Comparison of ENCODE assay signal across 10 cellular contexts in the genomic region with DNA sequence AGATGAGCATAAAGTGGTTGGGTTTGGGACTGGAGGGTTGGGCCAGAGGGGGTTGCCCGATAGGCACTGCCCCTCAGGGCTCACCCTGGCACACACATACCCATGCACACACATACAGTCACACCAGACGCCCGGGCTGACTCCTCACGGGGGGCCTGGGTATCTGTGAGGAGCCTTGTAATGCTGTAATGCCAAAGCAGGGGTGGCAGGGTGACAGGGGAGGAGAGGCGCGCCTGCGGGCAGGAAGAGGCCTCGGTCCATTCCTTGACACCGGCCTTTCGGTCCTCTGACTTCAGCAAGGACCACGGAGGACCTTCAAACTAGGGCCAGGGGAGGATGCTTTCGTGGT. TPM values are rescaled to one million over a fixed set of nuclear protein-coding genes. Genes with fewer than 3 reads are reported as not detected.
DNase-seq lines count a peak whose midpoint lies in the region; ATAC-seq, FAIRE-seq and TF ChIP-seq lines count a peak whose summit lies in the region.
"Had no signal": no experiment of that assay in that cellular context is flagged by ENCODE, and none has a peak within 500 bp of the region (broad histone marks: within the 10 kb centered on the region; RNA-seq: fewer than 3 reads in every experiment).

No MANE protein-coding gene starts in this region.

- peak overlapping the region; percentile 76 for H3K9ac ChIP-seq in Karpas-422 (ENCODE audit: low read length)
- H3K9ac ChIP-seq in H1 (replicated peaks in 1 of 4; ENCODE audit: extremely low read depth in 1 of 4, low read depth in 3 of 4, low read length in 3 of 4) = 0 out of 7 replicates have a peak overlapping the region, but pooled peaks of 1 of the 4 experiments have one; percentile 4

- peaks cover 18% of the 10 kb centered on the region for H3K27me3 Mint-ChIP-seq in nephron progenitor cell (ENCODE audit: low read depth, poor library complexity)

- H3K18ac ChIP-seq in H1 (ENCODE audit: extremely low read depth, low read length) = no peak overlapping the region

- H2BK12ac ChIP-seq in H1 (ENCODE audit: low read depth, low read length) = 0 out of 2 replicates have a peak overlapping the region, but pooled peaks have one; percentile 39

- no peak overlapping the region for H3K14ac ChIP-seq in H1 (ENCODE audit: insufficient read length)

- H3K4ac ChIP-seq in H1 (replicated peaks; ENCODE audit: insufficient read length, low read depth, low read length) = no peak overlapping the region

- peak overlapping the region; percentile 56 for H3K4me3 ChIP-seq in AG10803 (ENCODE audit: low read length)
- H3K4me3 ChIP-seq in Karpas-422 (ENCODE audit: low read length) = peak overlapping the region; percentile 68
- H3K4me3 ChIP-seq in H1 (ENCODE audit: extremely low read depth in 1 of 4, insufficient read depth in 2 of 4, low read depth in 3 of 4, low read length in 4 of 4) = peak overlapping the region in 2 of 4 experiments; percentile 30 to 56; a peak in 4 of 8 replicates
- H3K4me3 ChIP-seq in gastrocnemius medialis = peak overlapping the region in 1 of 4 donors; percentile 36

- POLR2A ChIA-PET in H1 (lab: Charles Lee; ENCODE audit: partially characterized antibody) = interaction anchor here (0.6 kb wide), 1 partner anchor 9 kb away, joined by 4 read pairs; no protein-coding TSS in a partner anchor

- peaks cover 5% of the 10 kb centered on the region; the same call in 1 of the 2 replicates for H3K23me2 ChIP-seq in H1 (ENCODE audit: low read depth, low read length)

- no peaks in the 10 kb centered on the region for H3K79me1 ChIP-seq in H1 (ENCODE audit: low read depth, low read length)

- H3K9me3 ChIP-seq in Karpas-422 (ENCODE audit: low read length) = no peaks in the 10 kb centered on the region
- no peaks in the 10 kb centered on the region for H3K9me3 ChIP-seq in H1 (ENCODE audit: insufficient read depth in 2 of 2, low read depth in 1 of 2, low read length in 1 of 2)
- no peaks in the 10 kb centered on the region for H3K9me3 ChIP-seq in gastrocnemius medialis

- H3K4me1 Mint-ChIP-seq in nephron progenitor cell = peaks cover 68% of the 10 kb centered on the region

- 67% methylated on average over 9 of the region's 12 CpGs; no CpG with 5 or more reads in 1 of the 2 experiments for WGBS in H1 (ENCODE audit: extremely low coverage in 1 of 2, insufficient coverage in 1 of 2, insufficient read length in 1 of 2, insufficient replicate concordance in 2 of 2, low coverage in 1 of 2, low lambda C conversion rate in 2 of 2, missing lambda C conversion rate in 1 of 2), 2 experiments

- no peak overlapping the region for H3K23ac ChIP-seq in H1 (ENCODE audit: insufficient read length)

- H3K36me3 ChIP-seq in Karpas-422 (ENCODE audit: insufficient read depth, low read length) (no peaks in the 10 kb centered on the region), H1 (ENCODE audit: control insufficient read depth in 2 of 4, insufficient read depth in 4 of 4, low read length in 3 of 4) (no peaks in the 10 kb centered on the region), gastrocnemius medialis (no peaks in the 10 kb centered on the region)

- H2BK5ac ChIP-seq in H1 (ENCODE audit: low read depth, low read length) = no peak overlapping the region

- TF ChIP-seq CTCF in AG10803 (conservative IDR thresholded peaks at IDR 0.05; ENCODE audit: low read length) (no peak), H1 (IDR thresholded peaks at IDR 0.05; ENCODE audit: control extremely low read depth in 1 of 3, insufficient read depth in 1 of 3, low read depth in 1 of 3, low read length in 3 of 3) (no peak), nephron progenitor cell (IDR thresholded peaks at IDR 0.05) (no peak), gastrocnemius medialis (IDR thresholded peaks at IDR 0.05 in 4 of 5, conservative IDR thresholded peaks at IDR 0.05 in 1 of 5) (no peak)

- no peak for ATAC-seq in GM19035 (IDR thresholded peaks at IDR 0.05; ENCODE audit: unreplicated experiment)
- ATAC-seq in GM19324 (IDR thresholded peaks at IDR 0.05; ENCODE audit: low FRiP score, unreplicated experiment) = no peak
- ATAC-seq in gastrocnemius medialis = no peak
- ATAC-seq: Panc1 had no signal

- intact Hi-C loops in gastrocnemius medialis (cut with DNase I; ENCODE audit: low total_unique reads) = no loop called here

- no peaks in the 10 kb centered on the region for H3K9me2 ChIP-seq in Karpas-422 (replicated peaks; ENCODE audit: insufficient read depth, low read length)

- no peak overlapping the region for H3K56ac ChIP-seq in H1 (replicated peaks; ENCODE audit: insufficient read length, low read depth, low read length)

- H3K4me1 ChIP-seq in Karpas-422 (ENCODE audit: low read length) = peaks cover 68% of the 10 kb centered on the region
- peaks cover 0 to 9% (median 1%) of the 10 kb centered on the region in 4 experiments; a peak in 5 of 7 replicates for H3K4me1 ChIP-seq in H1 (replicated peaks in 1 of 4; ENCODE audit: control insufficient read depth in 3 of 4, insufficient read depth in 4 of 4, low read length in 3 of 4)
- no peaks in the 10 kb centered on the region for H3K4me1 ChIP-seq in gastrocnemius medialis

- H3K36me3 Mint-ChIP-seq in nephron progenitor cell (ENCODE audit: low read depth) = no peaks in the 10 kb centered on the region

- no peak overlapping the region for H2BK15ac ChIP-seq in H1 (ENCODE audit: low read length)

- no peak overlapping the region for H2AK5ac ChIP-seq in H1 (ENCODE audit: low read depth, low read length)

- peak overlapping the region; percentile 48 for H3K4me3 Mint-ChIP-seq in nephron progenitor cell

- peak overlapping the region; percentile 79 for H3K4me2 ChIP-seq in Karpas-422 (ENCODE audit: low read depth, low read length, poor library complexity, severe bottlenecking)
- peak overlapping the region; percentile 70 to 79 for H3K4me2 ChIP-seq in H1 (ENCODE audit: insufficient read depth in 1 of 2, low read depth in 2 of 2, low read length in 2 of 2)

- H2AFZ ChIP-seq in Karpas-422 (ENCODE audit: low read length) = no peak overlapping the region
- no peak overlapping the region for H2AFZ ChIP-seq in H1 (ENCODE audit: low read length)

- no peak overlapping the region for H2BK120ac ChIP-seq in H1 (replicated peaks; ENCODE audit: low read depth, low read length)

- H3K79me2 ChIP-seq in Karpas-422 (ENCODE audit: low read length) (no peaks in the 10 kb centered on the region), H1 (ENCODE audit: control insufficient read depth in 1 of 2, insufficient read depth in 2 of 2, low read length in 2 of 2) (no peaks in the 10 kb centered on the region)

- no peak for TF ChIP-seq POLR2A in H1 (IDR thresholded peaks at IDR 0.05; ENCODE audit: control extremely low read depth in 1 of 2, low read depth in 2 of 2, low read length in 2 of 2)
- no peak for TF ChIP-seq POLR2A in gastrocnemius medialis (IDR thresholded peaks at IDR 0.05)

- no peaks in the 10 kb centered on the region for H3K9me3 Mint-ChIP-seq in nephron progenitor cell

- DNase-seq in AG10803 (ENCODE audit: low read depth) (no peak), Karpas-422 (no peak), H1 (ENCODE audit: low read depth in 1 of 2, low spot score in 2 of 2) (no peak), nephron progenitor cell (no peak), gastrocnemius medialis (no peak)
- DNase-seq in stimulated activated CD8-positive, alpha-beta memory T cell treated with anti-CD3 and anti-CD28 coated beads, Interleukin-4, amount 100 ng/mL, for 48 hours = no peak
- DNase-seq: DMS 273 treated with DMSO at 0.1 percent for 48 hours had no signal

- H4K91ac ChIP-seq in H1 (replicated peaks; ENCODE audit: insufficient read length, low read length) = no peak overlapping the region

- no peak for TF ChIP-seq RAD21 in H1 (IDR thresholded peaks at IDR 0.05 in 1 of 2, conservative IDR thresholded peaks at IDR 0.05 in 1 of 2; ENCODE audit: low read depth in 2 of 2, low read length in 2 of 2)

- peak overlapping the region; percentile 77 for H3K27ac ChIP-seq in Karpas-422 (ENCODE audit: low read length)
- no peak overlapping the region for H3K27ac ChIP-seq in H1 (ENCODE audit: low read depth, low read length)
- no peak overlapping the region for H3K27ac ChIP-seq in gastrocnemius medialis

- CTCF ChIA-PET in H1 (lab: Charles Lee; ENCODE audit: partially characterized antibody) = interaction anchor here (0.6 to 12.4 kb wide), 8 partner anchors 9 to 255 kb away, joined by 3 to 107 read pairs (median 4); no protein-coding TSS in a partner anchor

- H4K20me1 ChIP-seq in Karpas-422 (ENCODE audit: insufficient read depth, low read depth, low read length) = no peaks in the 10 kb centered on the region
- H4K20me1 ChIP-seq in H1 (replicated peaks in 1 of 2; ENCODE audit: control insufficient read depth in 1 of 2, insufficient read depth in 2 of 2, low read length in 2 of 2) = no peaks in the 10 kb centered on the region

- in situ Hi-C loops in gastrocnemius medialis (cut with MboI; ENCODE audit: low sequenced_read_pairs in 4 of 4) = no loop called here

- peak overlapping the region; percentile 81; the same call in 1 of the 2 replicates for H4K8ac ChIP-seq in H1 (ENCODE audit: extremely low read depth, insufficient read depth, low read length)

- H3K27me3 ChIP-seq in Karpas-422 (ENCODE audit: low read length) (no peaks in the 10 kb centered on the region), H1 (replicated peaks in 1 of 4; ENCODE audit: control insufficient read depth in 3 of 4, extremely low read depth in 1 of 4, insufficient read depth in 3 of 4, low read length in 3 of 4) (peaks cover 0 to 19% (median 16%) of the 10 kb centered on the region in 4 experiments; a peak in 5 of 7 replicates), gastrocnemius medialis (peaks cover 18 to 21% (median 20%) of the 10 kb centered on the region in 3 donors)

- TF ChIP-seq EP300 in H1 (IDR thresholded peaks at IDR 0.05; ENCODE audit: borderline replicate concordance in 1 of 2, low read depth in 2 of 2, low read length in 2 of 2) = no peak

- H3K27ac Mint-ChIP-seq in nephron progenitor cell = no peak overlapping the region

- no peak overlapping the region for H4K5ac ChIP-seq in H1 (ENCODE audit: insufficient read length, low read depth, low read length)

- no peak overlapping the region for H2BK20ac ChIP-seq in H1 (ENCODE audit: low read length)

- FAIRE-seq in H1 (lab: Jason Lieb, UNC) = no peak

RNA-seq across cellular contexts. Expression of a gene that starts 0.4 kb away (rescaled TPM):
- 27.4 and 49.8 TPM in 2 replicates for total RNA-seq in Karpas-422 (2014; rRNA removed; shearing (Covaris generic); ENCODE audit: low replicate concordance)
- 0.89 and 1.4 TPM in 2 replicates for total RNA-seq in H1 (2021; fragmentation: NEBNext Ultra II Directional; extraction: Animal tissue kit (Norgen Biotek cat#: 25700))
- 1.3 and 3.1 TPM in 2 replicates for polyA plus RNA-seq in H1 (2011; rRNA removed)
- polyA plus RNA-seq in H1 (2011; cell fraction: cytosol; rRNA removed) = 1.2 TPM
- 3.7 TPM for polyA plus RNA-seq in H1 (2011; cell fraction: nucleus; rRNA removed)
- 0.22 to 1.3 TPM (median 0.64 TPM) in 4 replicates for polyA plus RNA-seq in H1 (2012, experiment 1 of 2)
- polyA plus RNA-seq in H1 (2012, experiment 2 of 2) = 0.18 TPM
- 0.39 TPM for polyA plus RNA-seq in H1 (2013, experiment 1 of 2)
- 0.33 TPM for polyA plus RNA-seq in H1 (2013, experiment 2 of 2)
- 1.2 and 2.2 TPM in 2 replicates for polyA minus RNA-seq in H1 (2011; rRNA and poly(A)+ RNA removed)
- 2.2 TPM for polyA minus RNA-seq in H1 (2011; cell fraction: cytosol; rRNA and poly(A)+ RNA removed)
- polyA minus RNA-seq in H1 (2011; cell fraction: nucleus; rRNA and poly(A)+ RNA removed) = 0.70 TPM
- total RNA-seq in gastrocnemius medialis = 1 to 10 TPM in 1 of 4 donors, under 1 TPM in 1, not detected in 2; 0.13 to 1.1 TPM

RNA-seq across cellular contexts. Expression of a gene that starts 47.2 kb away (rescaled TPM):
- 0.07 and 0.63 TPM in 2 replicates for total RNA-seq in Karpas-422 (2014; rRNA removed; shearing (Covaris generic); ENCODE audit: low replicate concordance)
- total RNA-seq in H1 (2021; fragmentation: NEBNext Ultra II Directional; extraction: Animal tissue kit (Norgen Biotek cat#: 25700)) = not detected in 2 replicates
- polyA plus RNA-seq in H1 (2011; rRNA removed) = 0.02 TPM in 1 of 2 replicates, not detected in the other
- not detected for polyA plus RNA-seq in H1 (2011; cell fraction: cytosol; rRNA removed)
- 0.06 TPM for polyA plus RNA-seq in H1 (2011; cell fraction: nucleus; rRNA removed)
- not detected in 4 replicates for polyA plus RNA-seq in H1 (2012, experiment 1 of 2)
- polyA plus RNA-seq in H1 (2012, experiment 2 of 2) = not detected
- not detected for polyA plus RNA-seq in H1 (2013, experiment 1 of 2)
- not detected for polyA plus RNA-seq in H1 (2013, experiment 2 of 2)
- 0.05 and 0.06 TPM in 2 replicates for polyA minus RNA-seq in H1 (2011; rRNA and poly(A)+ RNA removed)
- polyA minus RNA-seq in H1 (2011; cell fraction: cytosol; rRNA and poly(A)+ RNA removed) = not detected
- polyA minus RNA-seq in H1 (2011; cell fraction: nucleus; rRNA and poly(A)+ RNA removed) = 0.20 TPM
- total RNA-seq in gastrocnemius medialis = not detected

RNA-seq across cellular contexts. Expression of a gene that starts 58.3 kb away (rescaled TPM):
- total RNA-seq in Karpas-422 (2014; rRNA removed; shearing (Covaris generic); ENCODE audit: low replicate concordance) = 0.97 and 4.5 TPM in 2 replicates
- total RNA-seq in H1 (2021; fragmentation: NEBNext Ultra II Directional; extraction: Animal tissue kit (Norgen Biotek cat#: 25700)) = 1.7 and 2.5 TPM in 2 replicates
- polyA plus RNA-seq in H1 (2011; rRNA removed) = 3.2 and 5.2 TPM in 2 replicates
- 3.7 TPM for polyA plus RNA-seq in H1 (2011; cell fraction: cytosol; rRNA removed)
- 5.9 TPM for polyA plus RNA-seq in H1 (2011; cell fraction: nucleus; rRNA removed)
- polyA plus RNA-seq in H1 (2012, experiment 1 of 2) = 2.4 to 4.0 TPM (median 3.0 TPM) in 4 replicates
- polyA plus RNA-seq in H1 (2012, experiment 2 of 2) = 3.2 TPM
- 2.8 TPM for polyA plus RNA-seq in H1 (2013, experiment 1 of 2)
- 2.8 TPM for polyA plus RNA-seq in H1 (2013, experiment 2 of 2)
- polyA minus RNA-seq in H1 (2011; rRNA and poly(A)+ RNA removed) = 0.73 and 1.1 TPM in 2 replicates
- polyA minus RNA-seq in H1 (2011; cell fraction: cytosol; rRNA and poly(A)+ RNA removed) = 3.1 TPM
- polyA minus RNA-seq in H1 (2011; cell fraction: nucleus; rRNA and poly(A)+ RNA removed) = 1.3 TPM
- not detected for total RNA-seq in gastrocnemius medialis

Comparison
In these comparisons a context has a peak if more than half of its experiments do, and no peak if none do; other contexts are left out.
1. RNA of a gene that starts 0.4 kb away (total RNA-seq): 27.4 to 49.8 TPM in Karpas-422; 0.89 to 1.4 TPM in H1 and 0.13 to 1.1 TPM in gastrocnemius medialis; every median in the first group is over 10 times any median in the second.